25 cellular contexts compared by ENCODE assay signal in genomic region chr2:172213116-172213515, GRCh38.
"Had no signal": no experiment of that assay in that cellular context is flagged by ENCODE, and none has a peak within 500 bp of the region (broad histone marks: within the 10 kb centered on the region; RNA-seq: fewer than 3 reads in every experiment).

No MANE protein-coding gene starts in this region.

- H3K27ac ChIP-seq: brain microvascular endothelial cell, esophagus muscularis mucosa, left ventricle myocardium inferior, thyroid gland, upper lobe of right lung, VCaP had no signal

- H3K9me3 Mint-ChIP-seq: activated CD4-positive, alpha-beta T cell treated with anti-CD3 and anti-CD28 coated beads, Interleukin-2, amount 10 ng/mL, durations not matched to agents 7 days and 5 days; activated naive CD4-positive, alpha-beta T cell treated with anti-CD3 and anti-CD28 coated beads, Interleukin-2, amount 50 U/mL, for 24 hours; effector memory CD8-positive, alpha-beta T cell; mesothelial cell of epicardium; natural killer cell treated with Interleukin-12 subunit alpha and Interleukin-12 subunit beta and Interleukin-15 and Interleukin-18, amount 100 ng/mL, for 72 hours; stimulated activated naive CD8-positive, alpha-beta T cell treated with anti-CD3 and anti-CD28 coated beads, Interleukin-15, Interleukin-2, amounts not matched to agents 100 ng/mL and 50 ng/mL, for 24 hours; T-cell; T-helper 2 cell treated with Interferon-gamma antibody and Interleukin-4, amounts not matched to agents 5 μg/mL and 100 μg/mL, for 36 hours had no signal

- ATAC-seq: activated CD4-positive, CD25-positive, alpha-beta regulatory T cell treated with anti-CD3 and anti-CD28 coated beads, Interleukin-2, amount 50 U/mL, for 24 hours; effector memory CD8-positive, alpha-beta T cell; natural killer cell treated with Interleukin-12 subunit alpha and Interleukin-12 subunit beta and Interleukin-15 and Interleukin-18, amount 100 ng/mL, for 72 hours; sciatic nerve; T-cell; upper lobe of right lung had no signal

- H3K27me3 ChIP-seq: brain microvascular endothelial cell, esophagus muscularis mucosa, thyroid gland, upper lobe of right lung had no signal

- H3K9me3 ChIP-seq: esophagus muscularis mucosa, left ventricle myocardium inferior, thyroid gland, upper lobe of right lung had no signal

- H3K4me3 ChIP-seq: esophagus muscularis mucosa, left ventricle myocardium inferior, thyroid gland, upper lobe of right lung had no signal

- H3K27ac Mint-ChIP-seq: activated CD4-positive, alpha-beta T cell treated with anti-CD3 and anti-CD28 coated beads, Interleukin-2, amount 10 ng/mL, durations not matched to agents 7 days and 5 days; activated naive CD4-positive, alpha-beta T cell treated with anti-CD3 and anti-CD28 coated beads, Interleukin-2, amount 50 U/mL, for 24 hours; mesothelial cell of epicardium; natural killer cell treated with Interleukin-12 subunit alpha and Interleukin-12 subunit beta and Interleukin-15 and Interleukin-18, amount 100 ng/mL, for 72 hours; stimulated activated naive CD8-positive, alpha-beta T cell treated with anti-CD3 and anti-CD28 coated beads, Interleukin-15, Interleukin-2, amounts not matched to agents 100 ng/mL and 50 ng/mL, for 24 hours; T-cell; T-helper 2 cell treated with Interferon-gamma antibody and Interleukin-4, amounts not matched to agents 5 μg/mL and 100 μg/mL, for 36 hours had no signal

- H3K4me1 ChIP-seq: esophagus muscularis mucosa, thyroid gland had no signal

- H3K27me3 Mint-ChIP-seq: activated naive CD4-positive, alpha-beta T cell treated with anti-CD3 and anti-CD28 coated beads, Interleukin-2, amount 50 U/mL, for 24 hours; effector memory CD8-positive, alpha-beta T cell; stimulated activated naive CD8-positive, alpha-beta T cell treated with anti-CD3 and anti-CD28 coated beads, Interleukin-15, Interleukin-2, amounts not matched to agents 100 ng/mL and 50 ng/mL, for 24 hours; T-cell had no signal

- H3K36me3 ChIP-seq: brain microvascular endothelial cell, esophagus muscularis mucosa, left ventricle myocardium inferior, thyroid gland, upper lobe of right lung had no signal

- H3K4me3 Mint-ChIP-seq: activated CD4-positive, alpha-beta T cell treated with anti-CD3 and anti-CD28 coated beads, Interleukin-2, amount 10 ng/mL, durations not matched to agents 7 days and 5 days; activated naive CD4-positive, alpha-beta T cell treated with anti-CD3 and anti-CD28 coated beads, Interleukin-2, amount 50 U/mL, for 24 hours; effector memory CD8-positive, alpha-beta T cell; mesothelial cell of epicardium; natural killer cell treated with Interleukin-12 subunit alpha and Interleukin-12 subunit beta and Interleukin-15 and Interleukin-18, amount 100 ng/mL, for 72 hours; stimulated activated naive CD8-positive, alpha-beta T cell treated with anti-CD3 and anti-CD28 coated beads, Interleukin-15, Interleukin-2, amounts not matched to agents 100 ng/mL and 50 ng/mL, for 24 hours; T-helper 2 cell treated with Interferon-gamma antibody and Interleukin-4, amounts not matched to agents 5 μg/mL and 100 μg/mL, for 36 hours had no signal

- H3K36me3 Mint-ChIP-seq: activated naive CD4-positive, alpha-beta T cell treated with anti-CD3 and anti-CD28 coated beads, Interleukin-2, amount 50 U/mL, for 24 hours; mesothelial cell of epicardium; natural killer cell treated with Interleukin-12 subunit alpha and Interleukin-12 subunit beta and Interleukin-15 and Interleukin-18, amount 100 ng/mL, for 72 hours; T-cell had no signal

- DNase-seq: activated CD4-positive, alpha-beta T cell treated with anti-CD3 and anti-CD28 coated beads, Interleukin-2, amount 10 ng/mL, durations not matched to agents 7 days and 5 days; activated gamma-delta T cell treated with Interleukin-2 at 50 U/mL for 16 hours; activated T-cell treated with anti-CD3 and anti-CD28 coated beads, Interleukin-2, amount 50 U/mL, for 1 hour; anterior cingulate cortex; brain microvascular endothelial cell; central memory CD4-positive, alpha-beta T cell; effector memory CD8-positive, alpha-beta T cell; head of caudate nucleus; hypothalamus; left ventricle myocardium inferior; small intestine; stimulated activated CD4-positive, alpha-beta T cell treated with anti-CD3 and anti-CD28 coated beads, Interleukin-4, amount 100 ng/mL, for 24 hours; substantia nigra; T-cell; thyroid gland; upper lobe of right lung had no signal
